ENCODE assay signal across 14 cellular contexts in the genomic region with DNA sequence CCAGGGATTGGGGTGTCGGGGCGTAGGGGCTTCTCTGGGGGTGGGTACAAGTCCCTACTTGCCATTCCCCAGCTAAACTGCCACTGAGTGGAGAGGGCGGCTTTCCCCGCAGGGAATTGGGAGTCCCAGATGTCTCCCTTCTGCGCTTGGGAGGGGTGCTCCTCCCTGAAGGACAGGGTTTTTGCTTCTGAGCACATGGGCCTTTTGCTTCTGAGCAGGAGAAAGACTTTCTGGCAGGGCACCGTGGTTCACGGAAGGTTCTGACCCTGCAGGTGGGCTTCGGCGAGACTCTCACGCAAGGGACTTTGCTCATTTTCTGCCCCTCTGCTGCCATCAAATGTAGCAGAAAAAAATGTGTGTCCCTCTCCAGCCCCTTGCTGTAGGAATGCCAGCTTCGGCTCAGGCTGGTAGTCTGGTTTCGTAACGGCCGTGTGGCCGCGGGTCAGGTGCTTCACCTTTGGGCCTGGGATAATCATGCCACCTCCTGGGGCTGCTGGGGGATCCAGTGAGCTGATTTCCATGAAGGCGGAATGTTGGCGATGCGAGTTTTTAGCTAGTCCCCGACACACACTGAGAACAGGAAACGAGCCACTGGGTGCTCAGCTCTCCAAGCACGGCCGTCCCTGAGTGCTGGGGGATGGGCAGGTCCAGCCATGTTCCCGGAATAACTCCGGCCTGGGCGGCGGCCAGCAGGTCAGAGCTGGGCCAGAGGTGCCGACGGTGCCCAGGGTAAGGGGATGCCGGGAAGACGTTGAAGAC.
DNase-seq lines count a peak whose midpoint lies in the region; ATAC-seq and TF ChIP-seq lines count a peak whose summit lies in the region.
"Had no signal": no experiment of that assay in that cellular context is flagged by ENCODE, and none has a peak within 500 bp of the region (broad histone marks: within the 10 kb centered on the region; RNA-seq: fewer than 3 reads in every experiment).

No MANE protein-coding gene starts in this region.

- peaks cover 13% of the 10 kb centered on the region for H3K27me3 Mint-ChIP-seq in progenitor cell of endocrine pancreas
- H3K27me3 Mint-ChIP-seq: stimulated activated naive B cell treated with anti-CD40 and anti-IgM and Interleukin-4, amounts not matched to agents 10 μg/mL and 1 μg/mL and 100 μg/mL, for 72 hours had no signal

- no peak for TF ChIP-seq CTCF in progenitor cell of endocrine pancreas (IDR thresholded peaks at IDR 0.05; ENCODE audit: unreplicated experiment)

- H3K36me3 Mint-ChIP-seq in progenitor cell of endocrine pancreas (ENCODE audit: insufficient read depth): no peaks in the 10 kb centered on the region
- H3K36me3 Mint-ChIP-seq: stimulated activated naive B cell treated with anti-CD40 and anti-IgM and Interleukin-4, amounts not matched to agents 10 μg/mL and 1 μg/mL and 100 μg/mL, for 72 hours had no signal

- no peak for ATAC-seq in GM19397 (IDR thresholded peaks at IDR 0.05; ENCODE audit: unreplicated experiment)
- ATAC-seq: activated CD4-positive, CD25-positive, alpha-beta regulatory T cell treated with anti-CD3 and anti-CD28 coated beads, Interleukin-2, amount 50 U/mL, for 24 hours; stimulated activated naive B cell treated with anti-CD40 and anti-IgM and Interleukin-4, amounts not matched to agents 10 μg/mL and 1 μg/mL and 100 μg/mL, for 72 hours had no signal

- DNase-seq in D341Med (ENCODE audit: low spot score): peak; percentile 54
- DNase-seq in anterior cingulate cortex (lab: John Stamatoyannopoulos, UW): peak in 37 of 58 donors; percentile 6 to 81 (median 27)
- DNase-seq in hypothalamus (lab: John Stamatoyannopoulos, UW): peak in 33 of 51 donors; percentile 3 to 63 (median 34)
- no peak for DNase-seq in progenitor cell of endocrine pancreas (ENCODE audit: low spot score, unreplicated experiment)
- no peak for DNase-seq in stimulated activated CD4-positive, alpha-beta T cell treated with anti-CD3 and anti-CD28 coated beads, Interleukin-2, amount 100 ng/mL, for 24 hours
- no peak for DNase-seq in NCI-H187 treated with DMSO at 0.1 percent for 48 hours (lab: John Stamatoyannopoulos, UW)
- DNase-seq in activated CD4-positive, CD25-positive, alpha-beta regulatory T cell (lab: John Stamatoyannopoulos, UW): no peak
- DNase-seq: GOT3; KG1; SJCRH30; stimulated activated naive B cell treated with anti-CD40 and anti-IgM and Interleukin-4, amounts not matched to agents 10 μg/mL and 1 μg/mL and 100 μg/mL, for 72 hours had no signal

- no peaks in the 10 kb centered on the region for H3K9me3 Mint-ChIP-seq in progenitor cell of endocrine pancreas (ENCODE audit: low read depth)
- H3K9me3 Mint-ChIP-seq: stimulated activated naive B cell treated with anti-CD40 and anti-IgM and Interleukin-4, amounts not matched to agents 10 μg/mL and 1 μg/mL and 100 μg/mL, for 72 hours had no signal

- H3K4me1 Mint-ChIP-seq in progenitor cell of endocrine pancreas (ENCODE audit: low read depth): peaks cover 2% of the 10 kb centered on the region
- H3K4me1 Mint-ChIP-seq: B cell; stimulated activated naive B cell treated with anti-CD40 and anti-IgM and Interleukin-4, amounts not matched to agents 10 μg/mL and 1 μg/mL and 100 μg/mL, for 72 hours had no signal

- H3K27ac Mint-ChIP-seq in progenitor cell of endocrine pancreas: peak overlapping the region; percentile 57
- H3K27ac Mint-ChIP-seq: B cell; stimulated activated naive B cell treated with anti-CD40 and anti-IgM and Interleukin-4, amounts not matched to agents 10 μg/mL and 1 μg/mL and 100 μg/mL, for 72 hours had no signal

- H3K4me3 Mint-ChIP-seq in progenitor cell of endocrine pancreas (ENCODE audit: low read depth): no peak overlapping the region
- H3K4me3 Mint-ChIP-seq: B cell; stimulated activated naive B cell treated with anti-CD40 and anti-IgM and Interleukin-4, amounts not matched to agents 10 μg/mL and 1 μg/mL and 100 μg/mL, for 72 hours had no signal

Comparison
In these comparisons a context has a peak if more than half of its experiments do, and no peak if none do; other contexts are left out.
1. DNase-seq: peak in D341Med (single experiment), anterior cingulate cortex (37 of 58) and hypothalamus (33 of 51); none in progenitor cell of endocrine pancreas (single experiment), stimulated activated CD4-positive, alpha-beta T cell treated with anti-CD3 and anti-CD28 coated beads, Interleukin-2, amount 100 ng/mL, for 24 hours (0 of 2), NCI-H187 treated with DMSO at 0.1 percent for 48 hours (single experiment) and activated CD4-positive, CD25-positive, alpha-beta regulatory T cell (0 of 4).